ENCODE assay signal across 8 cellular contexts in the genomic region with DNA sequence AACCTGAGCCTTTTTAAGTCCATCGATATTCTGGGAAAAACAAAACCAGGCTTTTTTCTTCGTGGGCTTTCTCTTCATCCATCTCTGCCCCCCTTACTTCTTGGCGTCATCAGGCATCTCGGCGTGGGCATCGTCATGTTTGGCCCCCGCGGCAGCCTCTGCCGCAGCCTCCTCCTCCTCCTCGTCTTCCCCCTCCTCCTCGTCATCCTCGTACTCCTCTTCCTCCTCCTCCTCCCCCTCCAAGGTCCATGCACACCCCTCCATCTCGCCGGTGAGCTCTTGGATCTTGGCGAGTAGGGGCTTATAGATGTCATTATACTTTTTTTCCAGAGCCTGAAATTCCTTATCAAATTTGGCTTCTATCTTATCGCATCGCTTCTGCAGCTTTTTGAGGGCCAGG. TPM values are rescaled to one million over a fixed set of nuclear protein-coding genes. Genes with fewer than 3 reads are reported as not detected.
A peak's percentile ranks its signal among the peaks of the same experiment; 100 is the strongest.
DNase-seq lines count a peak whose midpoint lies in the region; ATAC-seq and TF ChIP-seq lines count a peak whose summit lies in the region.

No MANE protein-coding gene starts in this region.

- peak; percentile 23 for ATAC-seq in HG02588 (IDR thresholded peaks at IDR 0.05; ENCODE audit: unreplicated experiment)
- ATAC-seq in HG03354 (IDR thresholded peaks at IDR 0.05; ENCODE audit: poor library complexity, severe bottlenecking, unreplicated experiment) = no peak

- no peaks in the 10 kb centered on the region for H3K27me3 ChIP-seq in esophagus muscularis mucosa

- H3K4me1 ChIP-seq in esophagus muscularis mucosa = peaks cover 0 to 9% (median 5%) of the 10 kb centered on the region in 4 donors

- peak overlapping the region; percentile 75 to 85 (median 82) for H3K27ac ChIP-seq in esophagus muscularis mucosa (replicated peaks in 1 of 4)
- H3K27ac ChIP-seq in RWPE1 = no peak overlapping the region

- peak overlapping the region; percentile 61 to 68 (median 64) for H3K4me3 ChIP-seq in esophagus muscularis mucosa

- H3K9me3 Mint-ChIP-seq in activated CD4-positive, alpha-beta T cell treated with anti-CD3 and anti-CD28 coated beads, Interleukin-2, amount 10 ng/mL, durations not matched to agents 7 days and 5 days = peaks cover 3% of the 10 kb centered on the region
- no peaks in the 10 kb centered on the region for H3K9me3 Mint-ChIP-seq in nephron progenitor cell

- DNase-seq in activated CD4-positive, alpha-beta T cell treated with anti-CD3 and anti-CD28 coated beads, Interleukin-2, amount 10 ng/mL, durations not matched to agents 7 days and 5 days = no peak
- no peak for DNase-seq in esophagus muscularis mucosa (ENCODE audit: extremely low spot score)
- no peak for DNase-seq in nephron progenitor cell
- DNase-seq in UCSD-AML1 (lab: John Stamatoyannopoulos, UW; ENCODE audit: unreplicated experiment) = no peak
- no peak for DNase-seq in RWPE1 (ENCODE audit: low spot score)
- no peak for DNase-seq in NCI-H1694 (lab: John Stamatoyannopoulos, UW)

- 48% methylated on average over 17 of the region's 17 CpGs for WGBS in esophagus muscularis mucosa

- peaks cover 17% of the 10 kb centered on the region for H3K4me1 Mint-ChIP-seq in activated CD4-positive, alpha-beta T cell treated with anti-CD3 and anti-CD28 coated beads, Interleukin-2, amount 10 ng/mL, durations not matched to agents 7 days and 5 days
- peaks cover 11% of the 10 kb centered on the region for H3K4me1 Mint-ChIP-seq in nephron progenitor cell

- no peaks in the 10 kb centered on the region for H3K27me3 Mint-ChIP-seq in activated CD4-positive, alpha-beta T cell treated with anti-CD3 and anti-CD28 coated beads, Interleukin-2, amount 10 ng/mL, durations not matched to agents 7 days and 5 days
- peaks cover 4% of the 10 kb centered on the region for H3K27me3 Mint-ChIP-seq in nephron progenitor cell (ENCODE audit: low read depth, poor library complexity)

- TF ChIP-seq CTCF in esophagus muscularis mucosa (IDR thresholded peaks at IDR 0.05) (no peak), nephron progenitor cell (IDR thresholded peaks at IDR 0.05) (no peak), RWPE1 (conservative IDR thresholded peaks at IDR 0.05; ENCODE audit: low read depth) (no peak)

- no peak for TF ChIP-seq POLR2A in esophagus muscularis mucosa (IDR thresholded peaks at IDR 0.05; ENCODE audit: low read depth)

- peaks cover 5 to 26% (median 9%) of the 10 kb centered on the region in 4 donors for H3K36me3 ChIP-seq in esophagus muscularis mucosa

- peak overlapping the region; percentile 82 for H3K4me3 Mint-ChIP-seq in activated CD4-positive, alpha-beta T cell treated with anti-CD3 and anti-CD28 coated beads, Interleukin-2, amount 10 ng/mL, durations not matched to agents 7 days and 5 days
- H3K4me3 Mint-ChIP-seq in nephron progenitor cell = peak overlapping the region; percentile 90

- CTCF ChIA-PET in activated CD4-positive, alpha-beta T cell treated with anti-CD3 and anti-CD28 coated beads, Interleukin-2, amount 10 ng/mL, durations not matched to agents 7 days and 5 days (lab: Charles Lee) = interaction anchor here (1.0 to 1.3 kb wide), 2 partner anchors 8 to 14 kb away, joined by 4 to 5 read pairs; no protein-coding TSS in a partner anchor
- CTCF ChIA-PET in RWPE1 (lab: Yijun Ruan, JAX) = interaction anchor here (0.6 to 0.8 kb wide), 2 partner anchors 37 to 42 kb away, joined by 3 read pairs; no protein-coding TSS in a partner anchor

- H3K36me3 Mint-ChIP-seq in activated CD4-positive, alpha-beta T cell treated with anti-CD3 and anti-CD28 coated beads, Interleukin-2, amount 10 ng/mL, durations not matched to agents 7 days and 5 days (ENCODE audit: low read depth) = peaks cover 13% of the 10 kb centered on the region
- H3K36me3 Mint-ChIP-seq in nephron progenitor cell (ENCODE audit: low read depth) = peaks cover 5% of the 10 kb centered on the region

- POLR2A ChIA-PET in activated CD4-positive, alpha-beta T cell treated with anti-CD3 and anti-CD28 coated beads, Interleukin-2, amount 10 ng/mL, durations not matched to agents 7 days and 5 days (lab: Charles Lee) = no interaction called here
- POLR2A ChIA-PET in RWPE1 (lab: Yijun Ruan, JAX; ENCODE audit: low non-redundant PET) = no interaction called here

- intact Hi-C loops in esophagus muscularis mucosa (cut with DNase I) = no loop called here

- H3K9me3 ChIP-seq in esophagus muscularis mucosa = no peaks in the 10 kb centered on the region

- peak overlapping the region; percentile 87 for H3K27ac Mint-ChIP-seq in activated CD4-positive, alpha-beta T cell treated with anti-CD3 and anti-CD28 coated beads, Interleukin-2, amount 10 ng/mL, durations not matched to agents 7 days and 5 days
- no peak overlapping the region for H3K27ac Mint-ChIP-seq in nephron progenitor cell

- TF ChIP-seq EP300 in esophagus muscularis mucosa (IDR thresholded peaks at IDR 0.05) = no peak

RNA-seq across cellular contexts. Expression of a gene that starts 0.5 kb away (rescaled TPM):
- total RNA-seq in activated CD4-positive, alpha-beta T cell treated with anti-CD3 and anti-CD28 coated beads, Interleukin-2, amount 10 ng/mL, durations not matched to agents 7 days and 5 days = 1 to 10 TPM; 3.7 to 4.3 TPM
- total RNA-seq in esophagus muscularis mucosa = 10 to 100 TPM in 1 of 4 donors, 1 to 10 TPM in 3; 5.7 to 10.1 (median 7.8) TPM
